ENCODE assay signal across 10 cellular contexts in genomic region chr2:44833123-44834069, GRCh38.
DNase-seq lines count a peak whose midpoint lies in the region; ATAC-seq and TF ChIP-seq lines count a peak whose summit lies in the region.
"Had no signal": no experiment of that assay in that cellular context is flagged by ENCODE, and none has a peak within 500 bp of the region (broad histone marks: within the 10 kb centered on the region; RNA-seq: fewer than 3 reads in every experiment).

No MANE protein-coding gene starts in this region.

- H3K9ac ChIP-seq in fibroblast of lung (ENCODE audit: insufficient read depth, low read length), result no peak overlapping the region

- H3K9me3 ChIP-seq in fibroblast of lung (ENCODE audit: control insufficient read depth, insufficient read depth, low read depth, low read length) (no peaks in the 10 kb centered on the region), HAP-1 (no peaks in the 10 kb centered on the region)

- H4K20me1 ChIP-seq in fibroblast of lung (ENCODE audit: control insufficient read depth, extremely low read depth, insufficient read depth, low read length), result no peaks in the 10 kb centered on the region

- H3K36me3 ChIP-seq in fibroblast of lung (ENCODE audit: control insufficient read depth, insufficient read depth, low read length) (no peaks in the 10 kb centered on the region), HAP-1 (replicated peaks) (no peaks in the 10 kb centered on the region)

- H2AFZ ChIP-seq in fibroblast of lung (ENCODE audit: low read length), result no peak overlapping the region

- DNase-seq in fibroblast of lung (ENCODE audit: low read depth in 2 of 2), result peak; percentile 9 to 14
- DNase-seq in nephron progenitor cell, result no peak
- no peak for DNase-seq in COLO829 (ENCODE audit: low spot score)
- DNase-seq in effector memory CD8-positive, alpha-beta T cell, result no peak
- no peak for DNase-seq in HAP-1 (ENCODE audit: low spot score in 2 of 2)

- in situ Hi-C loops in HAP-1 (cut with MboI; ENCODE audit: low sequenced_read_pairs), result no loop called here

- H3K9me3 Mint-ChIP-seq in nephron progenitor cell, result peaks cover 11% of the 10 kb centered on the region
- no peaks in the 10 kb centered on the region for H3K9me3 Mint-ChIP-seq in effector memory CD8-positive, alpha-beta T cell
- H3K9me3 Mint-ChIP-seq: central memory CD8-positive, alpha-beta T cell had no signal

- H3K27ac ChIP-seq in fibroblast of lung (ENCODE audit: insufficient read depth, low read length), result no peak overlapping the region

- H3K4me3 ChIP-seq in fibroblast of lung (replicated peaks in 1 of 4; ENCODE audit: control extremely low read depth in 1 of 4, insufficient read depth in 1 of 4, low read depth in 3 of 4, low read length in 4 of 4) (no peak overlapping the region), HAP-1 (no peak overlapping the region)

- H3K4me1 ChIP-seq in fibroblast of lung (ENCODE audit: control insufficient read depth, extremely low read depth, insufficient read depth, low read length) (no peaks in the 10 kb centered on the region), HAP-1 (no peaks in the 10 kb centered on the region)

- H3K79me2 ChIP-seq in fibroblast of lung (ENCODE audit: control insufficient read depth, insufficient read depth, low read length), result no peaks in the 10 kb centered on the region

- TF ChIP-seq CTCF in fibroblast of lung (conservative IDR thresholded peaks at IDR 0.05 in 1 of 2, IDR thresholded peaks at IDR 0.05 in 1 of 2; ENCODE audit: low read depth in 1 of 2, low read length in 2 of 2) (no peak), nephron progenitor cell (IDR thresholded peaks at IDR 0.05) (no peak)

- no peaks in the 10 kb centered on the region for H3K36me3 Mint-ChIP-seq in nephron progenitor cell (ENCODE audit: low read depth)
- H3K36me3 Mint-ChIP-seq in effector memory CD8-positive, alpha-beta T cell (ENCODE audit: insufficient read depth), result no peaks in the 10 kb centered on the region

- ATAC-seq in GM18868 (IDR thresholded peaks at IDR 0.05; ENCODE audit: unreplicated experiment), result peak; percentile 67
- ATAC-seq in GM21737 (IDR thresholded peaks at IDR 0.05; ENCODE audit: unreplicated experiment), result peak; percentile 59
- ATAC-seq in HG03575 (IDR thresholded peaks at IDR 0.05; ENCODE audit: extremely low read depth, insufficient number of reproducible peaks, low FRiP score, unreplicated experiment), result peak; percentile 69
- ATAC-seq in effector memory CD8-positive, alpha-beta T cell (replicated peaks), result no peak

- no peak overlapping the region for H3K4me2 ChIP-seq in fibroblast of lung (ENCODE audit: extremely low read depth, insufficient read depth, low read length)

- no peaks in the 10 kb centered on the region for H3K4me1 Mint-ChIP-seq in nephron progenitor cell
- H3K4me1 Mint-ChIP-seq in effector memory CD8-positive, alpha-beta T cell (ENCODE audit: low read depth in 2 of 2), result peaks cover 4 to 5% of the 10 kb centered on the region in 2 donors
- H3K4me1 Mint-ChIP-seq: central memory CD8-positive, alpha-beta T cell had no signal

- H3K27me3 Mint-ChIP-seq in nephron progenitor cell (ENCODE audit: low read depth, poor library complexity), result peaks cover 52% of the 10 kb centered on the region
- H3K27me3 Mint-ChIP-seq in effector memory CD8-positive, alpha-beta T cell, result peaks cover 6 to 12% of the 10 kb centered on the region in 2 donors
- H3K27me3 Mint-ChIP-seq: central memory CD8-positive, alpha-beta T cell had no signal

- H3K4me3 Mint-ChIP-seq in nephron progenitor cell, result no peak overlapping the region
- no peak overlapping the region for H3K4me3 Mint-ChIP-seq in effector memory CD8-positive, alpha-beta T cell
- H3K4me3 Mint-ChIP-seq: central memory CD8-positive, alpha-beta T cell had no signal

- H3K27me3 ChIP-seq in fibroblast of lung (ENCODE audit: control insufficient read depth, insufficient read depth, low read length) (no peaks in the 10 kb centered on the region), HAP-1 (ENCODE audit: low read depth) (no peaks in the 10 kb centered on the region)

- no peak overlapping the region for H3K27ac Mint-ChIP-seq in nephron progenitor cell
- H3K27ac Mint-ChIP-seq in effector memory CD8-positive, alpha-beta T cell, result no peak overlapping the region
- H3K27ac Mint-ChIP-seq: progenitor cell of endocrine pancreas had no signal

Comparison
In these comparisons a context has a peak if more than half of its experiments do, and no peak if none do; other contexts are left out.
1. DNase-seq: peak in fibroblast of lung (2 of 2); none in nephron progenitor cell (single experiment), COLO829 (single experiment), effector memory CD8-positive, alpha-beta T cell (0 of 3) and HAP-1 (0 of 2).